In the genomic region with DNA sequence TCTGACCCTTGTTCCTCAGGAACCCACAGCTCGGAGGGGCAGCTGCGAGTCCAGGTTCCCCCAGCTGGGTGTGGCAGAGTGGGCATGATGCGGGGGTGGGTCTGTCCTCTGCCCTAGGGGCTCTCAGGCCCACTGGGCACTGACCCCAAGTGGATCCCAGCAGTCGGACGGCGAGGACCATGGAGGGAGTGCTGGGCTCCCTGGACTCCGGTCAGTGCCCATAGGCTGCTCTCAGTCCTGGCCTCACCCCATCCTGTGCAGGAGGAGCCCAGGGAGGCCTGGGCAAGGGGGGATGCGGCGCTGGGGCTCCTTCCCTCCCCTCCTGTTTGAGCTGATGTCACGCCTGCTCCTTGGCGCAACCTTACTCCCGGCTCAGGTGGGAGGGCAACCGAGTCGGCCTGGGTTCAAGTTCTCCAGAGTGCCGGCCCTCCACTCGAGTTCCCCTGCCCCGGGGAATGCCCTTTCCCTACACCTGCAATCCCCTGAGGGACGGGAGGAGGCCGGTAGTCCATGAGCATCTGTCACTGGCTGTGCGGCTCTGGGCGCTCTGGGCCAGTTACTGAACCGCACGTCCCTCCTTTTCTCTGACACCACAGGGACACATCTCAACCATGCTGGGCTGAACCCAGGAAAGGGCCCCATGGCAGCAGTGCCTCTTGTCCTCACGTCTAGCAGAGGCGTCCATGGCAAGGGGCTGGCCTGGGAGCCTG, we compare ENCODE assay signal across 17 cellular contexts.
"Had no signal": no experiment of that assay in that cellular context is flagged by ENCODE, and none has a peak within 500 bp of the region (broad histone marks: within the 10 kb centered on the region; RNA-seq: fewer than 3 reads in every experiment).

No MANE protein-coding gene starts in this region.

- H3K36me3 ChIP-seq: adrenal gland, neutrophil had no signal

- H3K9me3 ChIP-seq: adrenal gland, neutrophil, testis had no signal

- H3K4me3 ChIP-seq: adrenal gland, dorsolateral prefrontal cortex, SK-N-MC, testis had no signal

- H3K27me3 ChIP-seq: testis had no signal

- H3K79me2 ChIP-seq: parathyroid adenoma had no signal

- H3K27ac ChIP-seq: adrenal gland, dorsolateral prefrontal cortex, neutrophil, parathyroid adenoma, SK-N-MC, testis had no signal

- FAIRE-seq: colon, islet of Langerhans, TTC549 had no signal

- H3K9ac ChIP-seq: parathyroid adenoma had no signal

- H2AFZ ChIP-seq: parathyroid adenoma had no signal

- DNase-seq: activated CD4-positive, alpha-beta T cell treated with anti-CD3 and anti-CD28 coated beads, Interleukin-2, amount 50 U/mL, for 4 hours; activated gamma-delta T cell treated with Interleukin-2 at 50 U/mL for 16 hours; adrenal gland; caudate nucleus; foreskin fibroblast; hippocampal formation; stimulated activated CD4-positive, alpha-beta T cell treated with anti-CD3 and anti-CD28 coated beads, Interleukin-2, amount 100 ng/mL, for 24 hours; testis had no signal

- H3K4me1 ChIP-seq: adrenal gland, parathyroid adenoma, testis had no signal

- ATAC-seq: activated naive CD4-positive, alpha-beta T cell treated with anti-CD3 and anti-CD28 coated beads, Interleukin-2, amount 50 U/mL, for 72 hours; naive thymus-derived CD8-positive, alpha-beta T cell had no signal
